9 cellular contexts compared by ENCODE assay signal in genomic region chr16:75266738-75267630, GRCh38. TPM values are rescaled to one million over a fixed set of nuclear protein-coding genes. Genes with fewer than 3 reads are reported as not detected.
DNase-seq lines count a peak whose midpoint lies in the region; ATAC-seq and TF ChIP-seq lines count a peak whose summit lies in the region.
"Had no signal": no experiment of that assay in that cellular context is flagged by ENCODE, and none has a peak within 500 bp of the region (broad histone marks: within the 10 kb centered on the region; RNA-seq: fewer than 3 reads in every experiment).

No MANE protein-coding gene starts in this region.

- H3K27ac Mint-ChIP-seq in H9: no peak overlapping the region

- no peaks in the 10 kb centered on the region for H3K9me3 Mint-ChIP-seq in H9

- H2BK12ac ChIP-seq in H9 (ENCODE audit: insufficient read length, low read depth, low read length): no peak overlapping the region

- H2AK5ac ChIP-seq in H9 (ENCODE audit: insufficient read length, low read length): no peak overlapping the region

- no peak overlapping the region for H2BK5ac ChIP-seq in H9 (ENCODE audit: insufficient read length, low read length)

- no peak overlapping the region for H3K14ac ChIP-seq in H9 (ENCODE audit: insufficient read depth, low read length)

- peaks cover 13% of the 10 kb centered on the region for H3K23me2 ChIP-seq in H9 (ENCODE audit: insufficient read length, low read depth, low read length, poor library complexity, severe bottlenecking)

- no peak overlapping the region for H4K5ac ChIP-seq in H9 (ENCODE audit: insufficient read length, low read depth, low read length)

- no peak overlapping the region for H2BK120ac ChIP-seq in H9 (ENCODE audit: low read depth, low read length, poor library complexity, severe bottlenecking)

- H4K91ac ChIP-seq in H9 (ENCODE audit: insufficient read length, low read depth, low read length): no peak overlapping the region

- intact Hi-C loops in head of caudate nucleus (cut with DNase I): loop anchor here (10.0 kb wide), 1 partner anchor 118 kb away; no protein-coding TSS in a partner anchor
- intact Hi-C loops in gastrocnemius medialis (cut with DNase I; ENCODE audit: low total_unique reads): loop anchor here (10.0 kb wide), 1 partner anchor 152 kb away; the partner anchor contains the start of gene LDHD

- no peak overlapping the region for H3K56ac ChIP-seq in H9 (ENCODE audit: insufficient read length, low read depth, low read length)

- no peak overlapping the region for H3T11ph ChIP-seq in H9 (ENCODE audit: low read length)

- H3K4me3 ChIP-seq in SJSA1 (peak overlapping the region; percentile 99), gastrocnemius medialis (peak overlapping the region in 3 of 4 donors; percentile 75 to 97 (median 84))

- peaks cover 10% of the 10 kb centered on the region for H3K79me1 ChIP-seq in H9 (ENCODE audit: insufficient read depth, low read depth, low read length, poor library complexity, severe bottlenecking)

- H3K4me1 ChIP-seq in H9 (ENCODE audit: insufficient read depth, low read length) (no peaks in the 10 kb centered on the region; the same call in 1 of the 2 replicates), SJSA1 (replicated peaks) (peaks cover 50% of the 10 kb centered on the region), gastrocnemius medialis (peaks cover 47 to 53% of the 10 kb centered on the region in 2 donors)

- H3K23ac ChIP-seq in H9 (ENCODE audit: insufficient read length, low read depth, low read length): no peak overlapping the region

- no peaks in the 10 kb centered on the region for H3K27me3 ChIP-seq in H9 (ENCODE audit: insufficient read depth, low read length)
- H3K27me3 ChIP-seq in SJSA1 (replicated peaks): no peaks in the 10 kb centered on the region
- no peaks in the 10 kb centered on the region for H3K27me3 ChIP-seq in gastrocnemius medialis

- H3K36me3 Mint-ChIP-seq in H9 (ENCODE audit: insufficient read depth in 1 of 3, low read depth in 3 of 3): peaks cover 3 to 6% (median 5%) of the 10 kb centered on the region in 3 experiments; a peak in 4 of 7 replicates

- no peak overlapping the region for H2BK20ac ChIP-seq in H9 (ENCODE audit: low read depth, low read length, poor library complexity, severe bottlenecking)

- TF ChIP-seq CTCF in H9 (conservative IDR thresholded peaks at IDR 0.05) (no peak), gastrocnemius medialis (IDR thresholded peaks at IDR 0.05 in 4 of 5, conservative IDR thresholded peaks at IDR 0.05 in 1 of 5) (no peak)

- H3K4me3 Mint-ChIP-seq in H9: peak overlapping the region; percentile 67 to 83

- no CpG with 5 or more reads among the region's 27 CpGs for WGBS in H9 (ENCODE audit: extremely low coverage, insufficient read length, low lambda C conversion rate)

- H3K36me3 ChIP-seq in SJSA1 (peaks cover 38% of the 10 kb centered on the region), gastrocnemius medialis (no peaks in the 10 kb centered on the region)

- H3K27me3 Mint-ChIP-seq in H9 (ENCODE audit: low read depth): no peaks in the 10 kb centered on the region

- peaks cover 27% of the 10 kb centered on the region in 2 experiments for H3K4me1 Mint-ChIP-seq in H9

- ATAC-seq in gastrocnemius medialis: no peak
- ATAC-seq in GM21576 (IDR thresholded peaks at IDR 0.05; ENCODE audit: unreplicated experiment): no peak
- ATAC-seq in GM19463 (IDR thresholded peaks at IDR 0.05; ENCODE audit: unreplicated experiment): no peak

- H3K9ac ChIP-seq in H9 (ENCODE audit: extremely low read depth, insufficient read length, low read length): no peak overlapping the region

- DNase-seq in H9 (no peak), SJSA1 (ENCODE audit: low read depth in 1 of 2, low spot score in 2 of 2) (no peak), head of caudate nucleus (peak in 41 of 42 donors; percentile 63 to 93 (median 80)), gastrocnemius medialis (peak in 1 of 2 donors; percentile 39), SKM-1 (lab: John Stamatoyannopoulos, UW; ENCODE audit: unreplicated experiment) (no peak), ACHN (no peak)

- in situ Hi-C loops in gastrocnemius medialis (cut with MboI; ENCODE audit: low sequenced_read_pairs in 4 of 4) (no loop called here), ACHN (cut with HindIII; ENCODE audit: low pct_ligation_motif_present, low pct_unique_long_range_greater_than_20kb, low sequenced_read_pairs) (no loop called here)

- peak overlapping the region; percentile 41 for H3K4me2 ChIP-seq in H9 (ENCODE audit: insufficient read depth, insufficient read length, low read length)

- no peak overlapping the region for H2AFZ ChIP-seq in H9 (ENCODE audit: low read length)

- no peak overlapping the region for H4K8ac ChIP-seq in H9 (replicated peaks; ENCODE audit: insufficient read length, low read depth, low read length)

- H3K9me3 ChIP-seq in H9 (ENCODE audit: control insufficient read depth, low read depth, low read length) (no peaks in the 10 kb centered on the region), SJSA1 (replicated peaks) (peaks cover 3% of the 10 kb centered on the region; the same call in 1 of the 2 replicates), gastrocnemius medialis (no peaks in the 10 kb centered on the region)

- H2BK15ac ChIP-seq in H9 (ENCODE audit: low read depth, low read length): no peak overlapping the region

- TF ChIP-seq POLR2A in gastrocnemius medialis (IDR thresholded peaks at IDR 0.05): no peak

- H3K27ac ChIP-seq in H9 (ENCODE audit: insufficient read length, low read depth, low read length): no peak overlapping the region
- no peak overlapping the region for H3K27ac ChIP-seq in SJSA1
- peak overlapping the region; percentile 95 to 100 (median 98) for H3K27ac ChIP-seq in gastrocnemius medialis

- peaks cover 20% of the 10 kb centered on the region; the same call in 1 of the 2 replicates for H3K79me2 ChIP-seq in H9 (ENCODE audit: insufficient read depth, low read length)

- H3K4ac ChIP-seq in H9 (ENCODE audit: low read depth, low read length): no peak overlapping the region

- H3K18ac ChIP-seq in H9 (ENCODE audit: insufficient read length, low read depth, low read length): no peak overlapping the region

- H4K20me1 ChIP-seq in H9 (ENCODE audit: control insufficient read depth, insufficient read depth, insufficient read length): peaks cover 6% of the 10 kb centered on the region

RNA-seq across cellular contexts. Expression of gene BCAR1, which starts 15.6 kb away (rescaled TPM):
- total RNA-seq in H9 (2021): 97.1 and 102 TPM in 2 replicates
- 86.6 and 93.5 TPM in 2 replicates for total RNA-seq in SJSA1 (2014; rRNA removed; shearing (Covaris generic))
- 100 to 1,000 TPM; 101 to 153 (median 145) TPM for total RNA-seq in gastrocnemius medialis

RNA-seq across cellular contexts. Expression of gene CTRB1, which starts 48.2 kb away (rescaled TPM):
- not detected in 2 replicates for total RNA-seq in H9 (2021)
- total RNA-seq in SJSA1 (2014; rRNA removed; shearing (Covaris generic)): not detected in 2 replicates
- not detected for total RNA-seq in gastrocnemius medialis
- total RNA-seq: glomerular endothelial cell had no signal

Comparison
In these comparisons a context has a peak if more than half of its experiments do, and no peak if none do; other contexts are left out.
1. DNase-seq: peak in head of caudate nucleus (41 of 42); none in H9 (single experiment), SJSA1 (0 of 2), SKM-1 (single experiment) and ACHN (single experiment).
2. H3K27ac ChIP-seq: peak in gastrocnemius medialis (4 of 4); none in H9 (single experiment) and SJSA1 (single experiment).